In the genomic region with DNA sequence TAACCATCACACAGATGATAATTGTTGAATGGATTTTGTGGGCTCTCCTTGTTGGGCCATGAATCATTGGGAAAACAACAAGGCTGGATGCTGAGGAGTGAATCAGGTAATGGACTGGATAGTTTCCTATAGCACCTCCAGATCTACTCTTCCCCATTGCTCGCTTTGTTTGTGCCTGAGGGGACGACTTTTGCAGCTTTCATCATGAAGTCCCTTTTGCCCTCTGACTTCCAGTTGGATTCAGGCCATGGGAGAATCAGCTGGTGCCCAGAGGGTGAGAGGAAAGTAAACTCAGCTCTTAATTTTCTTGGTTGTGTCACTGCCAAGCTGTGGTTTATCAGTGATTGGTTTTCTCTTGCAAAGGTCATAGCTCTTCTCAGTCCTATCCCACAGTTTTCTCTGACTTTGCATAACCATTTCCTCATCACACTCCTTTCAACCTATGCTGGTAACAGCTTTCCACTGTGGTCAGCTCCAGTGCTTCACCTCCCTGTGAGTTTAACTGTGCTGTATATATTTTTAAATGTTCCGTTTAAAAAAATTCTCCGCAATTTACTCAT, we compare ENCODE assay signal across 17 cellular contexts.
"Had no signal": no experiment of that assay in that cellular context is flagged by ENCODE, and none has a peak within 500 bp of the region (broad histone marks: within the 10 kb centered on the region; RNA-seq: fewer than 3 reads in every experiment).

No MANE protein-coding gene starts in this region.

- ATAC-seq: sciatic nerve, WTC11 had no signal

- DNase-seq: activated CD4-positive, alpha-beta T cell treated with anti-CD3 and anti-CD28 coated beads for 48 hours; activated CD8-positive, alpha-beta memory T cell treated with anti-CD3 and anti-CD28 coated beads for 24 hours; activated naive CD4-positive, alpha-beta T cell; aorta; colonic mucosa; esophagus squamous epithelium; naive B cell; spleen; T-helper 2 cell; trophoblast cell had no signal

- H3K9me3 ChIP-seq: colonic mucosa, esophagus squamous epithelium, suprapubic skin had no signal

- H3K4me3 ChIP-seq: colonic mucosa, esophagus squamous epithelium, lung, neural progenitor cell, spleen, suprapubic skin had no signal

- H3K4me1 Mint-ChIP-seq: naive B cell had no signal

- H3K4me2 ChIP-seq: neural progenitor cell had no signal

- H3K4me1 ChIP-seq: colonic mucosa, esophagus squamous epithelium, suprapubic skin had no signal

- H3K36me3 Mint-ChIP-seq: naive B cell, neural progenitor cell had no signal

- H3K27ac Mint-ChIP-seq: activated T-helper 1 cell treated with anti-CD3 and anti-CD28 coated beads, Interleukin-12 subunit alpha, Interleukin-12 subunit beta, Interleukin-2, Interleukin-4 antibody, amounts not matched to agents 30 ng/mL and 10 ng/mL and 1 ng/mL, durations not matched to agents 14 hours and 24 hours and 36 hours; naive B cell; neural progenitor cell; stimulated activated naive CD8-positive, alpha-beta T cell treated with anti-CD3 and anti-CD28 coated beads, Interleukin-15, Interleukin-2, amounts not matched to agents 100 ng/mL and 50 ng/mL, for 24 hours; WTC11 had no signal

- H3K27ac ChIP-seq: colonic mucosa, esophagus squamous epithelium, neural progenitor cell, spleen, suprapubic skin had no signal

- H3K9ac ChIP-seq: neural progenitor cell had no signal

- H3K27me3 ChIP-seq: colonic mucosa, esophagus squamous epithelium, neural progenitor cell, spleen, suprapubic skin had no signal

- H2AFZ ChIP-seq: neural progenitor cell had no signal

- H3K9me3 Mint-ChIP-seq: activated T-helper 1 cell treated with anti-CD3 and anti-CD28 coated beads, Interleukin-12 subunit alpha, Interleukin-12 subunit beta, Interleukin-2, Interleukin-4 antibody, amounts not matched to agents 30 ng/mL and 10 ng/mL and 1 ng/mL, durations not matched to agents 14 hours and 24 hours and 36 hours; neural progenitor cell had no signal

- H3K36me3 ChIP-seq: colonic mucosa, esophagus squamous epithelium, neural progenitor cell, spleen, suprapubic skin had no signal

- H3K4me3 Mint-ChIP-seq: activated T-helper 1 cell treated with anti-CD3 and anti-CD28 coated beads, Interleukin-12 subunit alpha, Interleukin-12 subunit beta, Interleukin-2, Interleukin-4 antibody, amounts not matched to agents 30 ng/mL and 10 ng/mL and 1 ng/mL, durations not matched to agents 14 hours and 24 hours and 36 hours; naive B cell; neural progenitor cell; stimulated activated naive CD8-positive, alpha-beta T cell treated with anti-CD3 and anti-CD28 coated beads, Interleukin-15, Interleukin-2, amounts not matched to agents 100 ng/mL and 50 ng/mL, for 24 hours; WTC11 had no signal
